33 cellular contexts compared by ENCODE assay signal in genomic region chr18:58299936-58300335, GRCh38.
"Had no signal": no experiment of that assay in that cellular context is flagged by ENCODE, and none has a peak within 500 bp of the region (broad histone marks: within the 10 kb centered on the region; RNA-seq: fewer than 3 reads in every experiment).

No MANE protein-coding gene starts in this region.

- FAIRE-seq: endometrium, TTC549 had no signal

- H3K9me3 ChIP-seq: adrenal gland, ascending aorta, colonic mucosa, gastroesophageal sphincter, left lung, neutrophil, ovary, psoas muscle, suprapubic skin, transverse colon had no signal

- H3K4me3 Mint-ChIP-seq: activated naive CD8-positive, alpha-beta T cell; brain; naive B cell; nephron progenitor cell had no signal

- H3K4me3 ChIP-seq: adrenal gland, ascending aorta, cardiac muscle cell, colonic mucosa, esophagus squamous epithelium, gastroesophageal sphincter, left lung, ovary, psoas muscle, suprapubic skin, transverse colon had no signal

- H3K4me1 ChIP-seq: adrenal gland, colonic mucosa had no signal

- H3K27ac Mint-ChIP-seq: activated naive CD8-positive, alpha-beta T cell; nephron progenitor cell had no signal

- H3K27ac ChIP-seq: adrenal gland, ascending aorta, cardiac muscle cell, colonic mucosa, epithelial cell of prostate, esophagus squamous epithelium, gastroesophageal sphincter, left lung, neutrophil, ovary, suprapubic skin, transverse colon, WERI-Rb-1 had no signal

- H3K27me3 ChIP-seq: adrenal gland, ascending aorta, cardiac muscle cell, colonic mucosa, esophagus squamous epithelium, gastroesophageal sphincter, left lung, neutrophil, ovary, suprapubic skin, transverse colon had no signal

- H3K27me3 Mint-ChIP-seq: activated naive CD8-positive, alpha-beta T cell; brain had no signal

- H3K36me3 ChIP-seq: adrenal gland, ascending aorta, cardiac muscle cell, colonic mucosa, esophagus squamous epithelium, gastroesophageal sphincter, left lung, neutrophil, ovary, suprapubic skin, transverse colon, WERI-Rb-1 had no signal

- DNase-seq: activated CD4-positive, alpha-beta T cell treated with anti-CD3 and anti-CD28 coated beads for 48 hours; activated CD4-positive, alpha-beta T cell treated with anti-CD3 and anti-CD28 coated beads, Interleukin-2, amount 50 U/mL, for 48 hours; activated CD8-positive, alpha-beta memory T cell treated with anti-CD3 and anti-CD28 coated beads for 24 hours; activated effector memory CD4-positive, alpha-beta T cell treated with Interleukin-2 at 50 U/mL for 16 hours; activated naive CD4-positive, alpha-beta T cell treated with Interleukin-2 at 50 U/mL for 16 hours; adrenal gland; cerebellar nuclear complex; colonic mucosa; effector CD8-positive, alpha-beta T cell; esophagus squamous epithelium; hippocampal formation; left lung; naive B cell; nephron progenitor cell; ovary; psoas muscle; stimulated activated CD4-positive, alpha-beta T cell treated with anti-CD3 and anti-CD28 coated beads, Interleukin-15, amount 100 ng/mL, for 24 hours; stimulated activated CD4-positive, alpha-beta T cell treated with anti-CD3 and anti-CD28 coated beads, Interleukin-2, amount 100 ng/mL, for 24 hours; stimulated activated naive CD4-positive, alpha-beta T cell; T-helper 9 cell; transverse colon; WERI-Rb-1 had no signal

- ATAC-seq: activated CD4-positive, CD25-positive, alpha-beta regulatory T cell treated with anti-CD3 and anti-CD28 coated beads, Interleukin-2, amount 50 U/mL, for 24 hours; gastroesophageal sphincter; left lung had no signal
